8 cellular contexts compared by ENCODE assay signal in genomic region chr12:26832817-26833691, GRCh38. TPM values are rescaled to one million over a fixed set of nuclear protein-coding genes. Genes with fewer than 3 reads are reported as not detected.
A peak's percentile ranks its signal among the peaks of the same experiment; 100 is the strongest.
DNase-seq lines count a peak whose midpoint lies in the region; ATAC-seq and TF ChIP-seq lines count a peak whose summit lies in the region.

Gene ITPR2, minus strand, starts transcription at chr12:26833194. Its CDS starts 413 bp downstream, at chr12:26832781.

- H3K4me1 Mint-ChIP-seq in CD4-positive, alpha-beta memory T cell, result peaks cover 31 to 55% (median 42%) of the 10 kb centered on the region in 4 donors
- H3K4me1 Mint-ChIP-seq in activated CD8-positive, alpha-beta T cell treated with anti-CD3 and anti-CD28 coated beads for 36 hours (ENCODE audit: low read depth), result peaks cover 38% of the 10 kb centered on the region

- POLR2A ChIA-PET in CD4-positive, alpha-beta memory T cell (lab: Charles Lee; ENCODE audit: partially characterized antibody), result interaction anchor here (0.6 to 2.8 kb wide), 26 partner anchors 8 to 1582 kb away, joined by 3 to 45 read pairs (median 4); partner anchors contain the start of genes CCDC91, KLHL42, KRAS and MANSC4
- POLR2A ChIA-PET in activated CD8-positive, alpha-beta T cell treated with anti-CD3 and anti-CD28 coated beads for 36 hours (lab: Charles Lee), result interaction anchor here (0.5 to 1.7 kb wide), 11 partner anchors 8 to 131 kb away, joined by 3 to 8 read pairs (median 3); no protein-coding TSS in a partner anchor

- peak; percentile 34 for TF ChIP-seq CTCF in activated CD8-positive, alpha-beta T cell treated with anti-CD3 and anti-CD28 coated beads for 36 hours (IDR thresholded peaks at IDR 0.05)
- TF ChIP-seq CTCF in lung (IDR thresholded peaks at IDR 0.05; ENCODE audit: control extremely low read depth, extremely low read depth), result no peak

- peak within 1 kb of the TSS; percentile 97 to 99 (median 99) for H3K4me3 Mint-ChIP-seq in CD4-positive, alpha-beta memory T cell
- peak within 1 kb of the TSS; percentile 95 for H3K4me3 Mint-ChIP-seq in activated CD8-positive, alpha-beta T cell treated with anti-CD3 and anti-CD28 coated beads for 36 hours

- peak within 1 kb of the TSS; percentile 96 to 99 (median 99) for H3K27ac Mint-ChIP-seq in CD4-positive, alpha-beta memory T cell
- H3K27ac Mint-ChIP-seq in activated CD8-positive, alpha-beta T cell treated with anti-CD3 and anti-CD28 coated beads for 36 hours, result peak within 1 kb of the TSS; percentile 98

- no peaks in the 10 kb centered on the region for H3K9me3 Mint-ChIP-seq in CD4-positive, alpha-beta memory T cell
- H3K9me3 Mint-ChIP-seq in activated CD8-positive, alpha-beta T cell treated with anti-CD3 and anti-CD28 coated beads for 36 hours, result no peaks in the 10 kb centered on the region

- CTCF ChIA-PET in CD4-positive, alpha-beta memory T cell (lab: Charles Lee; ENCODE audit: partially characterized antibody), result interaction anchor here (0.9 to 4.8 kb wide), 14 partner anchors 10 to 473 kb away, joined by 3 to 25 read pairs (median 5); partner anchors contain the start of gene TM7SF3
- CTCF ChIA-PET in activated CD8-positive, alpha-beta T cell treated with anti-CD3 and anti-CD28 coated beads for 36 hours (lab: Charles Lee), result interaction anchor here (0.7 to 4.8 kb wide), 27 partner anchors 8 to 474 kb away, joined by 3 to 33 read pairs (median 4); partner anchors contain the start of genes MED21 and TM7SF3

- no peaks in the 10 kb centered on the region for H3K27me3 Mint-ChIP-seq in CD4-positive, alpha-beta memory T cell
- no peaks in the 10 kb centered on the region for H3K27me3 Mint-ChIP-seq in activated CD8-positive, alpha-beta T cell treated with anti-CD3 and anti-CD28 coated beads for 36 hours

- H3K27ac ChIP-seq in CD4-positive, alpha-beta memory T cell (ENCODE audit: low read depth, low read length), result peak within 1 kb of the TSS; percentile 69
- H3K27ac ChIP-seq in ectodermal cell (ENCODE audit: insufficient read depth, low read depth, low read length, poor library complexity, severe bottlenecking) (no peak within 1 kb of the TSS), lung (ENCODE audit: low read depth in 1 of 2, low read length in 1 of 2) (peak within 1 kb of the TSS; percentile 87 to 96)

- H3K27me3 ChIP-seq in CD4-positive, alpha-beta memory T cell (ENCODE audit: insufficient read depth, low read length), result no peaks in the 10 kb centered on the region
- H3K27me3 ChIP-seq in ectodermal cell (ENCODE audit: control insufficient read depth, insufficient read depth, low read length, poor library complexity, severe bottlenecking) (peaks cover 40% of the 10 kb centered on the region), lung (ENCODE audit: control insufficient read depth, insufficient read depth) (no peaks in the 10 kb centered on the region)

- no peaks in the 10 kb centered on the region for H3K36me3 ChIP-seq in CD4-positive, alpha-beta memory T cell (ENCODE audit: insufficient read depth, low read length)
- no peaks in the 10 kb centered on the region for H3K36me3 ChIP-seq in ectodermal cell (ENCODE audit: control insufficient read depth, insufficient read depth, low read length)
- H3K36me3 ChIP-seq in lung (ENCODE audit: control insufficient read depth in 2 of 2, insufficient read depth in 2 of 2, low read length in 2 of 2), result no peaks in the 10 kb centered on the region

- WGBS in ectodermal cell, 2 experiments, result 0% methylated on average over 92 of the region's 92 CpGs
- WGBS in lung, 2 donors, result 0% methylated on average over 67 to 92 of the region's 92 CpGs

- DNase-seq in CD4-positive, alpha-beta memory T cell, result peak; percentile 88 to 92 (median 89)
- DNase-seq in NCI-H82 (lab: John Stamatoyannopoulos, UW) (peak; percentile 97), lung (ENCODE audit: low spot score) (peak; percentile 95)
- peak; percentile 96 for DNase-seq in activated CD8-positive, alpha-beta T cell treated with anti-CD3 and anti-CD28 coated beads for 36 hours
- DNase-seq in stimulated activated CD4-positive, alpha-beta T cell treated with anti-CD3 and anti-CD28 coated beads, TNF-alpha, amount 100 ng/mL, for 48 hours (ENCODE audit: low read depth in 3 of 3), result peak; percentile 84 to 95 (median 91)

- H3K4me1 ChIP-seq in CD4-positive, alpha-beta memory T cell (ENCODE audit: insufficient read depth, low read length), result peaks cover 25% of the 10 kb centered on the region
- H3K4me1 ChIP-seq in ectodermal cell (ENCODE audit: control insufficient read depth, insufficient read depth, low read length), result peaks cover 11% of the 10 kb centered on the region
- H3K4me1 ChIP-seq in lung (ENCODE audit: control insufficient read depth in 2 of 2, insufficient read depth in 2 of 2, low read length in 2 of 2), result peaks cover 6 to 9% of the 10 kb centered on the region in 2 donors

- H3K36me3 Mint-ChIP-seq in CD4-positive, alpha-beta memory T cell, result peaks cover 0 to 8% of the 10 kb centered on the region in 2 donors
- peaks cover 18% of the 10 kb centered on the region for H3K36me3 Mint-ChIP-seq in activated CD8-positive, alpha-beta T cell treated with anti-CD3 and anti-CD28 coated beads for 36 hours (ENCODE audit: low read depth)

- peak; percentile 69 for ATAC-seq in GM19351 (IDR thresholded peaks at IDR 0.05; ENCODE audit: unreplicated experiment)
- ATAC-seq in HG03520 (IDR thresholded peaks at IDR 0.05; ENCODE audit: unreplicated experiment), result peak; percentile 68
- ATAC-seq in activated CD8-positive, alpha-beta T cell treated with anti-CD3 and anti-CD28 coated beads for 36 hours, result peak; percentile 94
- peak; percentile 93 for ATAC-seq in lung (ENCODE audit: insufficient read depth, low FRiP score)

- no peaks in the 10 kb centered on the region for H3K9me3 ChIP-seq in CD4-positive, alpha-beta memory T cell (ENCODE audit: control insufficient read depth in 1 of 2, low read length in 2 of 2)
- H3K9me3 ChIP-seq in ectodermal cell (ENCODE audit: control insufficient read depth, low read length), result no peaks in the 10 kb centered on the region
- H3K9me3 ChIP-seq in lung (ENCODE audit: control insufficient read depth in 2 of 2, insufficient read depth in 1 of 2, low read length in 1 of 2), result no peaks in the 10 kb centered on the region

- intact Hi-C loops in CD4-positive, alpha-beta memory T cell (cut with micrococcal nuclease), result loop anchor here (1.0 to 5.0 kb wide), 9 partner anchors 13 to 718 kb away; partner anchors contain the start of genes FGFR1OP2, PPFIBP1, STK38L and TM7SF3
- intact Hi-C loops in activated CD8-positive, alpha-beta T cell treated with anti-CD3 and anti-CD28 coated beads for 36 hours (cut with micrococcal nuclease), result loop anchor here (5.0 kb wide), 1 partner anchor 86 kb away; no protein-coding TSS in a partner anchor

- peak within 1 kb of the TSS; percentile 90 to 91 for H3K4me3 ChIP-seq in CD4-positive, alpha-beta memory T cell (ENCODE audit: low read length in 2 of 2)
- H3K4me3 ChIP-seq in ectodermal cell (ENCODE audit: insufficient read depth, low read depth, low read length) (peak within 1 kb of the TSS; percentile 54), lung (peak within 1 kb of the TSS; percentile 85)

RNA-seq across cellular contexts. Expression of gene ITPR2, which starts in this region (rescaled TPM):
- 10 to 100 TPM; 54.7 to 55.6 TPM for total RNA-seq in CD4-positive, alpha-beta memory T cell
- 10 to 100 TPM in 1 of 2 donors, 1 to 10 TPM in 1; 4.7 to 13.4 TPM for polyA plus RNA-seq in CD4-positive, alpha-beta memory T cell
- 10 to 100 TPM; 38.9 to 41.2 TPM for total RNA-seq in activated CD8-positive, alpha-beta T cell treated with anti-CD3 and anti-CD28 coated beads for 36 hours
- polyA plus RNA-seq in ectodermal cell (2013, experiment 1 of 4), result 2.7 TPM
- 0.46 TPM for polyA plus RNA-seq in ectodermal cell (2013, experiment 2 of 4)
- polyA plus RNA-seq in ectodermal cell (2013, experiment 3 of 4), result 1.0 TPM
- 0.77 TPM for polyA plus RNA-seq in ectodermal cell (2013, experiment 4 of 4)
- 10 to 100 TPM; 43.0 to 47.0 TPM for total RNA-seq in lung
- polyA plus RNA-seq in lung, result 10 to 100 TPM in 1 of 2 donors, 1 to 10 TPM in 1; 4.1 to 10.1 TPM
